1 cellular context compared by ENCODE assay signal in genomic region chr3:124964432-124964831, GRCh38.
TF ChIP-seq lines count a peak whose summit lies in the region.

No MANE protein-coding gene starts in this region.

TF ChIP-seq in IMR-90, 13 proteins besides CTCF, POLR2A, EP300 and RAD21 (continued from another document):
- TF ChIP-seq ELK1 (IDR thresholded peaks at IDR 0.05; ENCODE audit: borderline replicate concordance, low read depth, low read length) = no peak
- TF ChIP-seq MXI1 (IDR thresholded peaks at IDR 0.05; ENCODE audit: borderline replicate concordance, low read depth, low read length) = no peak
- TF ChIP-seq CEBPB (IDR thresholded peaks at IDR 0.05; ENCODE audit: low read depth, low read length) = no peak
- no peak for TF ChIP-seq FOS (IDR thresholded peaks at IDR 0.05; ENCODE audit: low read depth, low read length)
